Comparison of ENCODE assay signal across 28 cellular contexts in genomic region chr20:13034115-13034514, GRCh38. TPM values are rescaled to one million over a fixed set of nuclear protein-coding genes. Genes with fewer than 3 reads are reported as not detected.
"Had no signal": no experiment of that assay in that cellular context is flagged by ENCODE, and none has a peak within 500 bp of the region (broad histone marks: within the 10 kb centered on the region; RNA-seq: fewer than 3 reads in every experiment).

No MANE protein-coding gene starts in this region.

- ATAC-seq: activated CD4-positive, alpha-beta T cell treated with anti-CD3 and anti-CD28 coated beads for 36 hours; activated T-cell treated with anti-CD3 and anti-CD28 coated beads, Interleukin-2, amount 50 U/mL, for 72 hours; activated T-helper 17 cell treated with anti-CD3 and anti-CD28 coated beads, Interleukin-2, amount 50 U/mL, for 72 hours had no signal

- H3K4me1 ChIP-seq: ascending aorta had no signal

- H3K4me3 Mint-ChIP-seq: activated CD4-positive, alpha-beta memory T cell treated with anti-CD3 and anti-CD28 coated beads for 36 hours; activated CD4-positive, alpha-beta T cell treated with anti-CD3 and anti-CD28 coated beads for 36 hours; activated CD4-positive, alpha-beta T cell treated with anti-CD3 and anti-CD28 coated beads, Interleukin-2, amount 10 ng/mL, durations not matched to agents 7 days and 5 days; activated naive CD4-positive, alpha-beta T cell treated with anti-CD3 and anti-CD28 coated beads, Interleukin-2, amount 50 U/mL, for 24 hours; activated naive CD8-positive, alpha-beta T cell treated with anti-CD3 and anti-CD28 coated beads, Interleukin-2, amount 10 ng/mL, durations not matched to agents 7 days and 5 days; activated T-cell treated with anti-CD3 and anti-CD28 coated beads, Interleukin-2, amount 50 U/mL, for 72 hours; activated T-helper 17 cell treated with anti-CD3 and anti-CD28 coated beads, Interleukin-2, amount 50 U/mL, for 72 hours had no signal

- H3K9me3 ChIP-seq: ascending aorta had no signal

- H3K36me3 Mint-ChIP-seq: activated CD4-positive, alpha-beta memory T cell treated with anti-CD3 and anti-CD28 coated beads for 36 hours; activated naive CD4-positive, alpha-beta T cell treated with anti-CD3 and anti-CD28 coated beads, Interleukin-2, amount 50 U/mL, for 24 hours; activated naive CD8-positive, alpha-beta T cell treated with anti-CD3 and anti-CD28 coated beads, Interleukin-2, amount 10 ng/mL, durations not matched to agents 7 days and 5 days had no signal

- H3K9me3 Mint-ChIP-seq: activated CD4-positive, alpha-beta memory T cell treated with anti-CD3 and anti-CD28 coated beads for 36 hours; activated CD4-positive, alpha-beta T cell treated with anti-CD3 and anti-CD28 coated beads, Interleukin-2, amount 10 ng/mL, durations not matched to agents 7 days and 5 days; activated naive CD4-positive, alpha-beta T cell treated with anti-CD3 and anti-CD28 coated beads, Interleukin-2, amount 50 U/mL, for 24 hours; activated T-cell treated with anti-CD3 and anti-CD28 coated beads, Interleukin-2, amount 50 U/mL, for 72 hours; activated T-helper 17 cell treated with anti-CD3 and anti-CD28 coated beads, Interleukin-2, amount 50 U/mL, for 72 hours had no signal

- H3K4me1 Mint-ChIP-seq: activated CD4-positive, alpha-beta T cell treated with anti-CD3 and anti-CD28 coated beads for 36 hours; activated CD4-positive, alpha-beta T cell treated with anti-CD3 and anti-CD28 coated beads, Interleukin-2, amount 10 ng/mL, durations not matched to agents 7 days and 5 days; activated naive CD4-positive, alpha-beta T cell treated with anti-CD3 and anti-CD28 coated beads, Interleukin-2, amount 50 U/mL, for 24 hours; activated naive CD8-positive, alpha-beta T cell treated with anti-CD3 and anti-CD28 coated beads, Interleukin-2, amount 10 ng/mL, durations not matched to agents 7 days and 5 days; activated T-helper 17 cell treated with anti-CD3 and anti-CD28 coated beads, Interleukin-2, amount 50 U/mL, for 72 hours had no signal

- DNase-seq: activated CD4-positive, alpha-beta memory T cell treated with anti-CD3 and anti-CD28 coated beads for 36 hours; activated CD4-positive, alpha-beta T cell treated with anti-CD3 and anti-CD28 coated beads for 36 hours; activated CD4-positive, alpha-beta T cell treated with anti-CD3 and anti-CD28 coated beads, Interleukin-2, amount 10 ng/mL, durations not matched to agents 7 days and 5 days; activated CD8-positive, alpha-beta memory T cell treated with anti-CD3 and anti-CD28 coated beads, Interleukin-2, amount 50 U/mL, for 4 hours; activated effector memory CD4-positive, alpha-beta T cell treated with anti-CD3 and anti-CD28 coated beads, Interleukin-2, amount 50 U/mL, for 16 hours; activated naive CD4-positive, alpha-beta T cell treated with Interleukin-2 at 50 U/mL for 16 hours; activated naive CD8-positive, alpha-beta T cell treated with anti-CD3 and anti-CD28 coated beads, Interleukin-2, amount 10 ng/mL, durations not matched to agents 7 days and 5 days; activated T-cell treated with anti-CD3 and anti-CD28 coated beads for 4 hours; activated T-cell treated with anti-CD3 and anti-CD28 coated beads, Interleukin-2, amount 50 U/mL, for 72 hours; amygdala; Kasumi-1; NCI-H1092 treated with DMSO at 0.1 percent for 48 hours; NCI-H1417; NCI-H146; NCI-H187; NCI-H2029 treated with DMSO at 0.1 percent for 48 hours; NCI-H2107; NCI-H2171; NCI-H510A; NCI-H526; NCI-H748 treated with DMSO at 0.1 percent for 48 hours; NK-92 treated with Interleukin-12 subunit alpha and Interleukin-12 subunit beta, amount 100 ng/mL, for 24 hours; Right ventricle myocardium superior; T1000 had no signal

- H3K27me3 ChIP-seq: ascending aorta had no signal

- H3K36me3 ChIP-seq: ascending aorta had no signal

- H3K27ac ChIP-seq: ascending aorta had no signal

- H3K27ac Mint-ChIP-seq: activated CD4-positive, alpha-beta memory T cell treated with anti-CD3 and anti-CD28 coated beads for 36 hours; activated CD4-positive, alpha-beta T cell treated with anti-CD3 and anti-CD28 coated beads for 36 hours; activated CD4-positive, alpha-beta T cell treated with anti-CD3 and anti-CD28 coated beads, Interleukin-2, amount 10 ng/mL, durations not matched to agents 7 days and 5 days; activated naive CD4-positive, alpha-beta T cell treated with anti-CD3 and anti-CD28 coated beads, Interleukin-2, amount 50 U/mL, for 24 hours; activated naive CD8-positive, alpha-beta T cell treated with anti-CD3 and anti-CD28 coated beads, Interleukin-2, amount 10 ng/mL, durations not matched to agents 7 days and 5 days; activated T-cell treated with anti-CD3 and anti-CD28 coated beads, Interleukin-2, amount 50 U/mL, for 72 hours; activated T-helper 17 cell treated with anti-CD3 and anti-CD28 coated beads, Interleukin-2, amount 50 U/mL, for 72 hours had no signal

- H3K4me3 ChIP-seq: ascending aorta had no signal

- H3K27me3 Mint-ChIP-seq: activated CD4-positive, alpha-beta memory T cell treated with anti-CD3 and anti-CD28 coated beads for 36 hours; activated CD4-positive, alpha-beta T cell treated with anti-CD3 and anti-CD28 coated beads for 36 hours; activated CD4-positive, alpha-beta T cell treated with anti-CD3 and anti-CD28 coated beads, Interleukin-2, amount 10 ng/mL, durations not matched to agents 7 days and 5 days; activated naive CD8-positive, alpha-beta T cell treated with anti-CD3 and anti-CD28 coated beads, Interleukin-2, amount 10 ng/mL, durations not matched to agents 7 days and 5 days had no signal

RNA-seq across cellular contexts. Expression of gene SPTLC3, which starts 25.3 kb away (rescaled TPM):
- total RNA-seq: activated T-helper 17 cell treated with anti-CD3 and anti-CD28 coated beads, Interleukin-2, amount 50 U/mL, for 72 hours; OCI-LY7 had no signal
